In the genomic region with DNA sequence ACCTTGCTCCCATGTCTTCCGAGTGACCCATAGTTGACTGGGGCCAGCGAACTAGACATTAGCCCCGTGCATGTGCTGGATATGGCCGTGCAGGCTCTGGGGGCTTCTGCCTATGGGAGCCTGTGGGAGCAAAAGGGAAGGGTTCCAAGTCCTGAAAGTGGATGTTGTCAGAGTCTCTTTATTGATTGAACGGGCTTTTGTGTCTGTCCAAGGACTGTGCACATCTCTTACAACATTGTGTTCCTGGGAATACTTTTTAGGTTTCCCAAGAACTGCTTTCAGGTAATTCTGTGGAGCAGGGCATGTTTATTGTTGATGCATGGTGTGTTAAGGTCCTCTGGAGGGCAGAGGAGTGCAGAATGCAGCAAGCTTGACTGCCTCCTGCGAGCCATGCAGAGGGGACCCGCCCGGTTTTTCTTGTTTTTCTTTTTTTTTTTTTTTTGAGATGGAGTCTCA, we compare ENCODE assay signal across 13 cellular contexts. TPM values are rescaled to one million over a fixed set of nuclear protein-coding genes. Genes with fewer than 3 reads are reported as not detected.
DNase-seq lines count a peak whose midpoint lies in the region; ATAC-seq and TF ChIP-seq lines count a peak whose summit lies in the region.
"Had no signal": no experiment of that assay in that cellular context is flagged by ENCODE, and none has a peak within 500 bp of the region (broad histone marks: within the 10 kb centered on the region; RNA-seq: fewer than 3 reads in every experiment).

No MANE protein-coding gene starts in this region.

- H3K9me2 ChIP-seq in HCT116 (ENCODE audit: insufficient read depth) = no peaks in the 10 kb centered on the region

- H3K36me3 Mint-ChIP-seq in neural crest cell (ENCODE audit: low read depth) = peaks cover 5% of the 10 kb centered on the region

- CTCF ChIA-PET in HCT116 (lab: Charles Lee) = no interaction called here

- peak; percentile 35; the same call in 1 of the 2 replicates for TF ChIP-seq RAD21 in HCT116 (IDR thresholded peaks at IDR 0.05; ENCODE audit: low read depth)

- H3K9me3 ChIP-seq in DND-41 (ENCODE audit: insufficient read depth, low read length, severe bottlenecking) (no peaks in the 10 kb centered on the region), HCT116 (ENCODE audit: control insufficient read depth in 1 of 2, insufficient read depth in 1 of 2, low read depth in 1 of 2, low read length in 2 of 2) (no peaks in the 10 kb centered on the region)
- H3K9me3 ChIP-seq: gastroesophageal sphincter had no signal

- peaks cover 69% of the 10 kb centered on the region for H3K4me1 Mint-ChIP-seq in neural crest cell

- peak overlapping the region; percentile 85 for H3K4me2 ChIP-seq in DND-41 (ENCODE audit: insufficient read depth, low read length)
- H3K4me2 ChIP-seq in HCT116 (ENCODE audit: low read length) = no peak overlapping the region

- no peaks in the 10 kb centered on the region for H3K9me3 Mint-ChIP-seq in neural crest cell
- H3K9me3 Mint-ChIP-seq: activated T-helper 17 cell treated with anti-CD3 and anti-CD28 coated beads, Interleukin-2, amount 50 U/mL, for 72 hours had no signal

- peak overlapping the region; percentile 2 for H3K4me3 Mint-ChIP-seq in neural crest cell
- H3K4me3 Mint-ChIP-seq: activated T-helper 17 cell treated with anti-CD3 and anti-CD28 coated beads, Interleukin-2, amount 50 U/mL, for 72 hours had no signal

- intact Hi-C loops in HCT116 (cut with micrococcal nuclease) = no loop called here

- no peaks in the 10 kb centered on the region for H3K27me3 Mint-ChIP-seq in neural crest cell (ENCODE audit: low read depth)
- H3K27me3 Mint-ChIP-seq: activated T-helper 17 cell treated with anti-CD3 and anti-CD28 coated beads, Interleukin-2, amount 50 U/mL, for 72 hours had no signal

- DNase-seq in DND-41 = no peak
- no peak for DNase-seq in HCT116 (ENCODE audit: low read depth, low spot score)
- peak in 1 of 61 donors; percentile 70 for DNase-seq in caudate nucleus (lab: John Stamatoyannopoulos, UW)
- no peak for DNase-seq in neural crest cell (ENCODE audit: low read depth, low spot score)
- no peak for DNase-seq in NK-92 treated with Interleukin-12 subunit alpha and Interleukin-12 subunit beta, amount 100 ng/mL, for 24 hours (lab: John Stamatoyannopoulos, UW)
- no peak for DNase-seq in UCSD-AML1 (lab: John Stamatoyannopoulos, UW; ENCODE audit: unreplicated experiment)
- DNase-seq: DMS153, NCI-H1048 had no signal

- H3K4me3 ChIP-seq in DND-41 (ENCODE audit: low read depth in 1 of 2, low read length in 2 of 2) (0 out of 4 replicates have a peak overlapping the region, but pooled peaks of 1 of the 2 experiments have one; percentile 7), HCT116 (replicated peaks in 1 of 2; ENCODE audit: low read depth in 1 of 2, low read length in 2 of 2) (no peak overlapping the region)
- H3K4me3 ChIP-seq: gastroesophageal sphincter, skin epidermis had no signal

- peaks cover 99% of the 10 kb centered on the region for H3K79me2 ChIP-seq in DND-41 (ENCODE audit: insufficient read depth, low read length)
- peaks cover 3% of the 10 kb centered on the region for H3K79me2 ChIP-seq in HCT116 (ENCODE audit: insufficient read depth, low read length)

- H3K27me3 ChIP-seq in DND-41 (ENCODE audit: insufficient read depth, low read length, poor library complexity) (no peaks in the 10 kb centered on the region), HCT116 (ENCODE audit: insufficient read depth, low read length) (no peaks in the 10 kb centered on the region)
- H3K27me3 ChIP-seq: gastroesophageal sphincter had no signal

- H3K36me3 ChIP-seq in DND-41 (ENCODE audit: insufficient read depth, low read length) (peaks cover 77% of the 10 kb centered on the region), HCT116 (ENCODE audit: control insufficient read depth in 1 of 2, insufficient read depth in 2 of 2, low read length in 2 of 2) (no peaks in the 10 kb centered on the region)
- H3K36me3 ChIP-seq: gastroesophageal sphincter had no signal

- TF ChIP-seq CTCF in DND-41 (IDR thresholded peaks at IDR 0.05; ENCODE audit: borderline replicate concordance, extremely low read depth, low read length, poor library complexity, severe bottlenecking) (peak; percentile 33), HCT116 (IDR thresholded peaks at IDR 0.05 in 2 of 3, conservative IDR thresholded peaks at IDR 0.05 in 1 of 3; ENCODE audit: borderline replicate concordance in 1 of 3, insufficient read depth in 1 of 3, low read depth in 2 of 3, low read length in 2 of 3) (peak in 2 of 3 experiments; percentile 5 to 7; a peak in 2 of 6 replicates), neural crest cell (conservative IDR thresholded peaks at IDR 0.05) (peak; percentile 55)

- H3K27ac Mint-ChIP-seq in neural crest cell (ENCODE audit: unreplicated experiment) = no peak overlapping the region
- H3K27ac Mint-ChIP-seq: activated T-helper 17 cell treated with anti-CD3 and anti-CD28 coated beads, Interleukin-2, amount 50 U/mL, for 72 hours had no signal

- RAD21 ChIA-PET in HCT116 (lab: Charles Lee; ENCODE audit: low non-redundant PET in 1 of 2, low total read pairs in 2 of 2, uncharacterized antibody in 2 of 2, unreplicated experiment in 2 of 2) = no interaction called here

- H4K20me1 ChIP-seq in DND-41 (ENCODE audit: insufficient read depth, low read length) (peaks cover 80% of the 10 kb centered on the region), HCT116 (ENCODE audit: insufficient read depth) (no peaks in the 10 kb centered on the region)

- peak overlapping the region; percentile 36 for H3K27ac ChIP-seq in DND-41 (ENCODE audit: low read length)
- no peak overlapping the region for H3K27ac ChIP-seq in HCT116 (ENCODE audit: low read depth, low read length)
- peak overlapping the region; percentile 69 for H3K27ac ChIP-seq in caudate nucleus (ENCODE audit: low read depth, low read length)
- H3K27ac ChIP-seq: gastroesophageal sphincter, skin epidermis had no signal

- H2AFZ ChIP-seq in DND-41 (ENCODE audit: low read depth, low read length) (no peak overlapping the region), HCT116 (ENCODE audit: low read depth, low read length, poor library complexity, severe bottlenecking) (no peak overlapping the region)

- TF ChIP-seq POLR2A in HCT116 (IDR thresholded peaks at IDR 0.05; ENCODE audit: borderline replicate concordance, extremely low read depth, insufficient read depth, insufficient read length) = no peak

- no peak overlapping the region for H3K9ac ChIP-seq in DND-41 (ENCODE audit: low read depth, low read length)
- H3K9ac ChIP-seq in HCT116 (ENCODE audit: low read length) = no peak overlapping the region

- no TSS peak for BruUV-seq in HCT116 (replicated peaks; lab: Mats Ljungman, UMichigan)

- peaks cover 83% of the 10 kb centered on the region for H3K4me1 ChIP-seq in DND-41 (ENCODE audit: insufficient read depth, low read length)
- H3K4me1 ChIP-seq in HCT116 (ENCODE audit: control insufficient read depth in 1 of 2, insufficient read depth in 2 of 2, low read length in 2 of 2) = peaks cover 7 to 17% of the 10 kb centered on the region in 2 experiments; a peak in 3 of 4 replicates

- ATAC-seq in DND-41 (ENCODE audit: insufficient read depth, low read depth) = no peak
- peak; percentile 38; the same call in 1 of the 2 replicates for ATAC-seq in HCT116
- no peak for ATAC-seq in GM19467 (IDR thresholded peaks at IDR 0.05; ENCODE audit: unreplicated experiment)
- ATAC-seq in GM18907 (IDR thresholded peaks at IDR 0.05; ENCODE audit: unreplicated experiment) = no peak
- ATAC-seq: activated T-helper 17 cell treated with anti-CD3 and anti-CD28 coated beads, Interleukin-2, amount 50 U/mL, for 72 hours; gastroesophageal sphincter had no signal

- POLR2A ChIA-PET in HCT116 (lab: Charles Lee) = no interaction called here

TF ChIP-seq in HCT116, 20 proteins besides CTCF, POLR2A, EP300 and RAD21:
- TF ChIP-seq, protein P1, sequence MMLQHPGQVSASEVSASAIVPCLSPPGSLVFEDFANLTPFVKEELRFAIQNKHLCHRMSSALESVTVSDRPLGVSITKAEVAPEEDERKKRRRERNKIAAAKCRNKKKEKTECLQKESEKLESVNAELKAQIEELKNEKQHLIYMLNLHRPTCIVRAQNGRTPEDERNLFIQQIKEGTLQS (IDR thresholded peaks at IDR 0.05) = no peak
- TF ChIP-seq CEBPB (IDR thresholded peaks at IDR 0.05; ENCODE audit: low read depth) = no peak
- no peak for TF ChIP-seq FOSL1 (IDR thresholded peaks at IDR 0.05; ENCODE audit: low read depth)
- TF ChIP-seq MAX (IDR thresholded peaks at IDR 0.05) = no peak
- TF ChIP-seq ZNF274 (IDR thresholded peaks at IDR 0.05; ENCODE audit: low read depth, low read length) = no peak
- TF ChIP-seq EGR1 (IDR thresholded peaks at IDR 0.05; ENCODE audit: low read depth) = no peak
- no peak for TF ChIP-seq EZH2 (IDR thresholded peaks at IDR 0.05)
- TF ChIP-seq EZH2phosphoT487 (IDR thresholded peaks at IDR 0.05; ENCODE audit: borderline replicate concordance) = no peak
- TF ChIP-seq TCF7L2 (IDR thresholded peaks at IDR 0.05; ENCODE audit: borderline replicate concordance, extremely low read depth, insufficient read depth, insufficient read length) = no peak
- TF ChIP-seq JUND (IDR thresholded peaks at IDR 0.05) = no peak
- TF ChIP-seq SIN3A (IDR thresholded peaks at IDR 0.05; ENCODE audit: low read depth) = no peak
- no peak for TF ChIP-seq SRF (IDR thresholded peaks at IDR 0.05; ENCODE audit: low read depth)

RNA-seq across cellular contexts. Expression of gene RNF144A, which starts 5.0 kb away (rescaled TPM):
- total RNA-seq in HCT116 (2021; ENCODE audit: unreplicated experiment) = 13.0 TPM
- 6.2 and 8.7 TPM in 2 replicates for polyA plus RNA-seq in HCT116 (2012)
- total RNA-seq in neural crest cell = 49.6 and 49.9 TPM in 2 replicates

RNA-seq across cellular contexts. Expression of gene RSAD2, which starts 44.7 kb away (rescaled TPM):
- total RNA-seq in HCT116 (2021; ENCODE audit: unreplicated experiment) (not detected), neural crest cell (1.0 and 1.1 TPM in 2 replicates)
- 0.09 TPM in 2 replicates for polyA plus RNA-seq in HCT116 (2012)

RNA-seq across cellular contexts. Expression of gene CMPK2, which starts 56.5 kb away (rescaled TPM):
- 1.5 TPM for total RNA-seq in HCT116 (2021; ENCODE audit: unreplicated experiment)
- polyA plus RNA-seq in HCT116 (2012) = 0.65 and 0.99 TPM in 2 replicates
- 2.2 and 3.3 TPM in 2 replicates for total RNA-seq in neural crest cell
